ENCODE assay signal across 20 cellular contexts in genomic region chr16:4884972-4885874, GRCh38. TPM values are rescaled to one million over a fixed set of nuclear protein-coding genes. Genes with fewer than 3 reads are reported as not detected.
"Had no signal": no experiment of that assay in that cellular context is flagged by ENCODE, and none has a peak within 500 bp of the region (broad histone marks: within the 10 kb centered on the region; RNA-seq: fewer than 3 reads in every experiment).

No MANE protein-coding gene starts in this region.

- H3K9me3 Mint-ChIP-seq: dendritic cell treated with granulocyte-macrophage colony-stimulating factor and Interleukin-4, amounts not matched to agents 40 ng/mL and 50 ng/mL, for 4 days; endodermal cell; mesothelial cell of epicardium had no signal

- H3K27ac ChIP-seq: breast epithelium, gastrocnemius medialis, heart right ventricle, prostate gland, skin epidermis, tibial nerve, vagina had no signal

- H3K27me3 Mint-ChIP-seq: dendritic cell treated with granulocyte-macrophage colony-stimulating factor and Interleukin-4, amounts not matched to agents 40 ng/mL and 50 ng/mL, for 4 days had no signal

- H3K4me1 ChIP-seq: vagina had no signal

- DNase-seq: activated CD4-positive, alpha-beta T cell treated with anti-CD3 and anti-CD28 coated beads for 4 hours; activated CD8-positive, alpha-beta memory T cell treated with anti-CD3 and anti-CD28 coated beads, Interleukin-2, amount 50 U/mL, for 4 hours; activated CD8-positive, alpha-beta T cell treated with anti-CD3 and anti-CD28 coated beads, Interleukin-2, amount 10 ng/mL, durations not matched to agents 7 days and 5 days; activated naive CD4-positive, alpha-beta T cell; anterior cingulate cortex; endodermal cell; gastrocnemius medialis; heart right ventricle; right cardiac atrium; stimulated activated CD4-positive, alpha-beta T cell treated with anti-CD3 and anti-CD28 coated beads, Interleukin-15, amount 100 ng/mL, for 24 hours; stimulated activated CD4-positive, alpha-beta T cell treated with anti-CD3 and anti-CD28 coated beads, Interleukin-4, amount 100 ng/mL, for 1 hour; stimulated activated naive CD4-positive, alpha-beta T cell had no signal

- H3K27me3 ChIP-seq: breast epithelium, gastrocnemius medialis, heart right ventricle, tibial nerve, vagina had no signal

- H3K27ac Mint-ChIP-seq: activated CD8-positive, alpha-beta T cell treated with anti-CD3 and anti-CD28 coated beads, Interleukin-2, amount 10 ng/mL, durations not matched to agents 7 days and 5 days; dendritic cell treated with granulocyte-macrophage colony-stimulating factor and Interleukin-4, amounts not matched to agents 40 ng/mL and 50 ng/mL, for 4 days; endodermal cell; mesothelial cell of epicardium had no signal

- H3K4me3 ChIP-seq: breast epithelium, gastrocnemius medialis, heart right ventricle, prostate gland, skin epidermis, tibial nerve, vagina had no signal

- H3K4me3 Mint-ChIP-seq: activated CD8-positive, alpha-beta T cell treated with anti-CD3 and anti-CD28 coated beads, Interleukin-2, amount 10 ng/mL, durations not matched to agents 7 days and 5 days; dendritic cell treated with granulocyte-macrophage colony-stimulating factor and Interleukin-4, amounts not matched to agents 40 ng/mL and 50 ng/mL, for 4 days; endodermal cell; mesothelial cell of epicardium had no signal

- H3K9me3 ChIP-seq: breast epithelium, gastrocnemius medialis, heart right ventricle, prostate gland, tibial nerve, vagina had no signal

RNA-seq across cellular contexts. Expression of gene PPL, which starts 51.7 kb away (rescaled TPM):
- total RNA-seq: activated CD8-positive, alpha-beta T cell treated with anti-CD3 and anti-CD28 coated beads, Interleukin-2, amount 10 ng/mL, durations not matched to agents 7 days and 5 days; T-helper 1 cell treated with Interleukin-12 subunit alpha and Interleukin-12 subunit beta and Interleukin-4 antibody, amounts not matched to agents 30 ng/mL and 1 ng/mL, for 36 hours had no signal
